In genomic region chr5:95891499-95891898, GRCh38 we compare ENCODE assay signal across 33 cellular contexts.
DNase-seq lines count a peak whose midpoint lies in the region; ATAC-seq and TF ChIP-seq lines count a peak whose summit lies in the region.
"Had no signal": no experiment of that assay in that cellular context is flagged by ENCODE, and none has a peak within 500 bp of the region (broad histone marks: within the 10 kb centered on the region; RNA-seq: fewer than 3 reads in every experiment).

No MANE protein-coding gene starts in this region.

- H3F3A ChIP-seq in GM23248 (ENCODE audit: insufficient read depth) = peaks cover 98% of the 10 kb centered on the region

- H3K9me2 ChIP-seq in GM23248 (ENCODE audit: insufficient read depth) = no peaks in the 10 kb centered on the region

- in situ Hi-C loops in GM23248 (cut with MboI) = no loop called here

- peaks cover 17% of the 10 kb centered on the region for H3K4me1 ChIP-seq in GM23248 (ENCODE audit: insufficient read depth)
- H3K4me1 ChIP-seq: adrenal gland had no signal

- no peak for ATAC-seq in GM19324 (IDR thresholded peaks at IDR 0.05; ENCODE audit: low FRiP score, unreplicated experiment)
- no peak for ATAC-seq in GM18502 (IDR thresholded peaks at IDR 0.05; ENCODE audit: poor library complexity, unreplicated experiment)
- ATAC-seq: activated T-cell treated with anti-CD3 and anti-CD28 coated beads, Interleukin-2, amount 50 U/mL, for 72 hours; body of pancreas; CD8-positive, alpha-beta T cell; esophagus mucosa; GM12878; heart left ventricle; mucosa of descending colon; stimulated activated naive CD8-positive, alpha-beta T cell treated with anti-CD3 and anti-CD28 coated beads, Interleukin-15, Interleukin-2, amounts not matched to agents 100 U/mL and 50 U/mL, for 24 hours had no signal

- H3K79me2 ChIP-seq in GM23248 (ENCODE audit: insufficient read depth) = peaks cover 98% of the 10 kb centered on the region

- no peak overlapping the region for H3K9ac ChIP-seq in GM23248

- peaks cover 100% of the 10 kb centered on the region for H3K36me3 ChIP-seq in GM23248 (ENCODE audit: low read depth)
- H3K36me3 ChIP-seq: WERI-Rb-1 had no signal

- H3K4me2 ChIP-seq in GM23248 (ENCODE audit: unreplicated experiment) = no peak overlapping the region

- no peak overlapping the region for H2AFZ ChIP-seq in GM23248

- H3K4me3 ChIP-seq in GM23248 = no peak overlapping the region
- no peak overlapping the region for H3K4me3 ChIP-seq in dorsolateral prefrontal cortex
- H3K4me3 ChIP-seq: adrenal gland, body of pancreas, GM12878, heart left ventricle, lung, mucosa of descending colon, pancreas, testis had no signal

- H3K27ac ChIP-seq in 22Rv1 = peak overlapping the region; percentile 69
- peak overlapping the region; percentile 46 for H3K27ac ChIP-seq in GM23248
- peak overlapping the region in 35 of 59 donors; percentile 3 to 65 (median 33) for H3K27ac ChIP-seq in dorsolateral prefrontal cortex
- H3K27ac ChIP-seq: adrenal gland, heart left ventricle, pancreas, RWPE1, testis, WERI-Rb-1 had no signal

- H4K20me1 ChIP-seq in GM23248 (ENCODE audit: insufficient read depth) = peaks cover 8% of the 10 kb centered on the region; the same call in 1 of the 2 replicates

- 98 to 100% methylated on average over 2 of the region's 2 CpGs for WGBS in GM23248 (ENCODE audit: low coverage in 1 of 2, low lambda C conversion rate in 2 of 2, missing lambda C conversion rate in 2 of 2), 2 experiments

- intact Hi-C loops in dorsolateral prefrontal cortex (cut with DNase I) = no loop called here

- no peaks in the 10 kb centered on the region for H3K27me3 ChIP-seq in GM23248 (replicated peaks; ENCODE audit: insufficient read depth)
- no peaks in the 10 kb centered on the region for H3K27me3 ChIP-seq in dorsolateral prefrontal cortex
- H3K27me3 ChIP-seq: adrenal gland, body of pancreas, heart left ventricle, pancreas, testis had no signal

- H3K9me3 ChIP-seq in GM23248 (ENCODE audit: low read depth) = no peaks in the 10 kb centered on the region
- H3K9me3 ChIP-seq: adrenal gland, body of pancreas, heart left ventricle, mucosa of descending colon, pancreas, testis had no signal

- DNase-seq in GM23248 (no peak), dorsolateral prefrontal cortex (no peak), myocyte (ENCODE audit: low read depth) (peak; percentile 35), GF-D8 (lab: John Stamatoyannopoulos, UW) (no peak)
- DNase-seq: ACHN; activated CD4-positive, alpha-beta T cell treated with anti-CD3 and anti-CD28 coated beads, Interleukin-2, amount 10 ng/mL, durations not matched to agents 7 days and 5 days; activated naive CD4-positive, alpha-beta T cell; activated T-cell treated with anti-CD3 and anti-CD28 coated beads, Interleukin-2, amount 50 U/mL, for 72 hours; adrenal gland; body of pancreas; CD8-positive, alpha-beta T cell; dermis blood vessel endothelial cell; EL; foreskin fibroblast; H7; heart left ventricle; Karpas-422; mucosa of descending colon; NCI-H1417 treated with DMSO at 0.1 percent for 48 hours; NCI-H2081; NCI-H446 treated with DMSO at 0.1 percent for 48 hours; pancreas; stimulated activated CD4-positive, alpha-beta T cell treated with anti-CD3 and anti-CD28 coated beads, Interleukin-1b, Interleukin-23, amount 100 ng/mL, for 48 hours; stimulated activated naive CD8-positive, alpha-beta T cell treated with anti-CD3 and anti-CD28 coated beads, Interleukin-15, Interleukin-2, amounts not matched to agents 100 U/mL and 50 U/mL, for 24 hours; testis; WERI-Rb-1 had no signal

- no peak for TF ChIP-seq CTCF in 22Rv1 (IDR thresholded peaks at IDR 0.05)
- TF ChIP-seq CTCF in dorsolateral prefrontal cortex (IDR thresholded peaks at IDR 0.05 in 54 of 56, conservative IDR thresholded peaks at IDR 0.05 in 2 of 56; ENCODE audit: low read depth in 1 of 56, partially characterized antibody in 56 of 56) = no peak
